In genomic region chr14:100622234-100622633, GRCh38 we compare ENCODE assay signal across 17 cellular contexts. TPM values are rescaled to one million over a fixed set of nuclear protein-coding genes. Genes with fewer than 3 reads are reported as not detected.
DNase-seq lines count a peak whose midpoint lies in the region; ATAC-seq, FAIRE-seq and TF ChIP-seq lines count a peak whose summit lies in the region.
"Had no signal": no experiment of that assay in that cellular context is flagged by ENCODE, and none has a peak within 500 bp of the region (broad histone marks: within the 10 kb centered on the region; RNA-seq: fewer than 3 reads in every experiment).

No MANE protein-coding gene starts in this region.

- dilution Hi-C loops in keratinocyte (cut with MboI; ENCODE audit: extremely low pct_ligation_motif_present, low sequenced_read_pairs), result no loop called here

- no TSS peak for BruUV-seq in Panc1 (replicated peaks; lab: Mats Ljungman, UMichigan)

- CTCF ChIA-PET in Panc1 (lab: Charles Lee), result no interaction called here

- H3K4me2 ChIP-seq in keratinocyte (ENCODE audit: control insufficient read depth, extremely low read depth, insufficient read depth, low read depth, low read length), result peak overlapping the region; percentile 17
- H3K4me2 ChIP-seq: GM23338 had no signal

- no peaks in the 10 kb centered on the region for H4K20me1 ChIP-seq in keratinocyte (ENCODE audit: control insufficient read depth, extremely low read depth, insufficient read depth, low read length)

- H3K36me3 ChIP-seq in heart right ventricle (no peaks in the 10 kb centered on the region), right atrium auricular region (no peaks in the 10 kb centered on the region), Panc1 (ENCODE audit: control insufficient read depth, insufficient read depth, low read length) (no peaks in the 10 kb centered on the region), keratinocyte (ENCODE audit: control insufficient read depth in 2 of 2, extremely low read depth in 1 of 2, insufficient read depth in 2 of 2, low read length in 2 of 2) (no peaks in the 10 kb centered on the region), ascending aorta (no peaks in the 10 kb centered on the region)

- no peaks in the 10 kb centered on the region for H3K79me2 ChIP-seq in keratinocyte (ENCODE audit: control insufficient read depth, insufficient read depth, low read length)

- peaks cover 0 to 90% (median 64%) of the 10 kb centered on the region in 7 donors for H3K27me3 ChIP-seq in heart right ventricle
- H3K27me3 ChIP-seq in right atrium auricular region, result no peaks in the 10 kb centered on the region
- H3K27me3 ChIP-seq in Panc1 (ENCODE audit: control insufficient read depth, insufficient read depth, low read length), result no peaks in the 10 kb centered on the region
- H3K27me3 ChIP-seq in keratinocyte (ENCODE audit: control insufficient read depth, extremely low read depth, insufficient read depth, low read length), result peaks cover 23% of the 10 kb centered on the region
- H3K27me3 ChIP-seq in ascending aorta, result no peaks in the 10 kb centered on the region

- in situ Hi-C loops in Panc1 (cut with HindIII; ENCODE audit: low pct_unique_long_range_greater_than_20kb, low sequenced_read_pairs), result no loop called here

- no peak for FAIRE-seq in keratinocyte (lab: Jason Lieb, UNC)
- FAIRE-seq: frontal cortex had no signal

- 35 to 43% methylated on average over 10 of the region's 10 CpGs for WGBS in heart right ventricle, 2 donors

- H3K4me3 ChIP-seq in heart right ventricle (no peak overlapping the region), right atrium auricular region (no peak overlapping the region), Panc1 (ENCODE audit: low read depth in 2 of 2, low read length in 2 of 2) (no peak overlapping the region), keratinocyte (ENCODE audit: control insufficient read depth in 2 of 3, extremely low read depth in 1 of 3, insufficient read depth in 2 of 3, low read depth in 1 of 3, low read length in 3 of 3) (no peak overlapping the region), ascending aorta (no peak overlapping the region)
- H3K4me3 ChIP-seq: GM23338, skin epidermis had no signal

- TF ChIP-seq CTCF in heart right ventricle (IDR thresholded peaks at IDR 0.05) (no peak), right atrium auricular region (IDR thresholded peaks at IDR 0.05) (no peak), Panc1 (IDR thresholded peaks at IDR 0.05) (no peak), keratinocyte (optimal IDR thresholded peaks at IDR 0.05 in 1 of 3, IDR thresholded peaks at IDR 0.05 in 1 of 3, conservative IDR thresholded peaks at IDR 0.05 in 1 of 3; ENCODE audit: extremely low read depth in 1 of 3, insufficient read depth in 2 of 3, low read length in 3 of 3) (no peak), ascending aorta (IDR thresholded peaks at IDR 0.05) (no peak)

- no peak overlapping the region for H3K27ac ChIP-seq in heart right ventricle
- no peak overlapping the region for H3K27ac ChIP-seq in right atrium auricular region
- H3K27ac ChIP-seq in Panc1 (ENCODE audit: low read length), result no peak overlapping the region
- H3K27ac ChIP-seq in keratinocyte (ENCODE audit: control insufficient read depth, insufficient read depth, low read length), result no peak overlapping the region
- no peak overlapping the region for H3K27ac ChIP-seq in ascending aorta
- H3K27ac ChIP-seq: skin epidermis had no signal

- H3K9me1 ChIP-seq in keratinocyte (ENCODE audit: control insufficient read depth, extremely low read depth, insufficient read depth, low read length), result no peaks in the 10 kb centered on the region

- intact Hi-C loops in heart right ventricle (cut with DNase I), result no loop called here
- intact Hi-C loops in Panc1 (cut with micrococcal nuclease; ENCODE audit: unreplicated experiment), result no loop called here
- intact Hi-C loops in ascending aorta (cut with DNase I), result no loop called here

- no peak overlapping the region for H3K9ac ChIP-seq in keratinocyte (ENCODE audit: control insufficient read depth, extremely low read depth, insufficient read depth, low read length)

- DNase-seq in heart right ventricle, result no peak
- no peak for DNase-seq in right atrium auricular region (ENCODE audit: low spot score)
- DNase-seq in Panc1 (ENCODE audit: low read depth, low spot score), result no peak
- DNase-seq in keratinocyte (ENCODE audit: low read depth, low spot score), result no peak
- DNase-seq in NCI-H1436 treated with DMSO at 0.1 percent for 48 hours (lab: John Stamatoyannopoulos, UW), result no peak
- no peak for DNase-seq in ascending aorta (ENCODE audit: low spot score in 2 of 2)
- DNase-seq: activated CD4-positive, alpha-beta T cell treated with anti-CD3 and anti-CD28 coated beads for 4 hours; activated T-cell treated with anti-CD3 and anti-CD28 coated beads for 4 hours; NCI-H1048; nucleus accumbens; stimulated activated naive CD4-positive, alpha-beta T cell; T-cell had no signal

- H3K9me3 ChIP-seq in heart right ventricle (peaks cover 0 to 17% (median 0%) of the 10 kb centered on the region in 11 donors), right atrium auricular region (no peaks in the 10 kb centered on the region), Panc1 (ENCODE audit: control insufficient read depth, insufficient read depth, low read depth, low read length) (no peaks in the 10 kb centered on the region), keratinocyte (ENCODE audit: control insufficient read depth, low read depth, low read length) (no peaks in the 10 kb centered on the region), ascending aorta (peaks cover 0 to 2% of the 10 kb centered on the region in 2 donors)

- POLR2A ChIA-PET in Panc1 (lab: Charles Lee), result no interaction called here

- no peak overlapping the region for H2AFZ ChIP-seq in keratinocyte (ENCODE audit: control insufficient read depth, low read length)
- H2AFZ ChIP-seq: GM23338 had no signal

- H3K4me1 ChIP-seq in heart right ventricle (peaks cover 4 to 32% (median 21%) of the 10 kb centered on the region in 9 donors), right atrium auricular region (peaks cover 0 to 28% of the 10 kb centered on the region in 2 donors), Panc1 (ENCODE audit: control insufficient read depth, insufficient read depth, low read length) (no peaks in the 10 kb centered on the region), keratinocyte (ENCODE audit: control insufficient read depth, extremely low read depth, insufficient read depth, low read length) (peaks cover 8% of the 10 kb centered on the region), ascending aorta (no peaks in the 10 kb centered on the region)

- peak in 5 of 8 donors; percentile 18 to 49 (median 24) for ATAC-seq in heart right ventricle
- ATAC-seq in Panc1, result peak; percentile 39; the same call in 1 of the 2 replicates
- ATAC-seq in HG03108 (IDR thresholded peaks at IDR 0.05; ENCODE audit: unreplicated experiment), result no peak
- ATAC-seq: T-cell had no signal

RNA-seq across cellular contexts. Expression of gene BEGAIN, which starts 35.0 kb away (rescaled TPM):
- 1 to 10 TPM in 5 of 10 donors, under 1 TPM in 5; 0.30 to 4.3 (median 1.1) TPM for total RNA-seq in heart right ventricle
- under 1 TPM; 0.20 to 0.51 TPM for polyA plus RNA-seq in heart right ventricle
- total RNA-seq in right atrium auricular region, result 1 to 10 TPM in 1 of 2 donors, under 1 TPM in 1; 0.93 to 5.7 TPM
- 26.5 TPM for total RNA-seq in Panc1 (2021; ENCODE audit: unreplicated experiment)
- polyA plus RNA-seq in Panc1 (2012; ENCODE audit: insufficient read length), result 37.2 TPM
- 0.25 to 0.41 TPM (median 0.28 TPM) in 3 replicates for polyA plus RNA-seq in keratinocyte
- not detected for polyA plus RNA-seq in keratinocyte (2011; ENCODE audit: low read depth)
- polyA plus RNA-seq in keratinocyte (2011; cell fraction: cytosol; rRNA removed), result 0.19 and 0.95 TPM in 2 replicates
- polyA plus RNA-seq in keratinocyte (2011; cell fraction: nucleus; rRNA removed), result 1.0 and 1.1 TPM in 2 replicates
- polyA plus RNA-seq in keratinocyte (2012; ENCODE audit: low replicate concordance), result 0.22 and 0.31 TPM in 2 replicates
- polyA minus RNA-seq in keratinocyte, result 0.03 to 1.6 TPM (median 0.06 TPM) in 3 replicates
- polyA minus RNA-seq in keratinocyte (2011; cell fraction: cytosol; rRNA and poly(A)+ RNA removed), result not detected
- polyA minus RNA-seq in keratinocyte (2011; cell fraction: nucleus; rRNA and poly(A)+ RNA removed), result 0.31 and 0.42 TPM in 2 replicates
- total RNA-seq in ascending aorta, result 5.9 TPM
- total RNA-seq: B cell had no signal
